8 cellular contexts compared by ENCODE assay signal in the genomic region with DNA sequence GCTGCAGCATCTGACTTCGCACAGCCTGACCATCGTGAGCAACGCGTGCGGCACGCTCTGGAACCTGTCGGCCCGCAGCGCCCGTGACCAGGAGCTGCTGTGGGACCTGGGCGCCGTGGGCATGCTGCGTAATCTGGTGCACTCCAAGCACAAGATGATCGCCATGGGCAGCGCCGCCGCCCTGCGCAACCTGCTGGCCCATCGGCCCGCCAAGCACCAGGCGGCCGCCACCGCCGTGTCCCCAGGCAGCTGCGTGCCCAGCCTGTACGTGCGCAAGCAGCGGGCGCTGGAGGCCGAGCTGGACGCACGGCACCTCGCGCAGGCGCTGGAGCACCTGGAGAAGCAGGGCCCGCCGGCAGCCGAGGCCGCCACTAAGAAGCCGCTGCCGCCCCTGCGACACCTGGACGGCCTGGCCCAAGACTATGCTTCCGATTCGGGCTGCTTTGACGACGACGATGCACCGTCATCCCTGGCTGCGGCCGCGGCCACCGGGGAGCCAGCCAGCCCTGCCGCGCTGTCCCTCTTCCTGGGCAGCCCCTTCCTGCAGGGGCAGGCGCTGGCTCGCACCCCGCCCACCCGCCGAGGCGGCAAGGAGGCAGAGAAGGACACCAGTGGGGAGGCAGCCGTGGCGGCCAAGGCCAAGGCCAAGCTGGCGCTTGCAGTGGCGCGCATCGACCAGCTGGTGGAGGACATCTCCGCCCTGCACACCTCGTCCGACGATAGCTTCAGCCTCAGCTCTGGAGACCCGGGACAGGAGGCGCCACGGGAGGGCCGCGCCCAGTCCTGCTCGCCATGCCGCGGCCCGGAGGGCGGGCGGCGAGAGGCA. TPM values are rescaled to one million over a fixed set of nuclear protein-coding genes. Genes with fewer than 3 reads are reported as not detected.
DNase-seq lines count a peak whose midpoint lies in the region; ATAC-seq, FAIRE-seq and TF ChIP-seq lines count a peak whose summit lies in the region.

No MANE protein-coding gene starts in this region.

- H3K27ac ChIP-seq in AG04450 (ENCODE audit: low read depth, low read length) (no peak overlapping the region), HepG2 (ENCODE audit: extremely low read length, insufficient read depth, low read length) (no peak overlapping the region), MM.1S (ENCODE audit: low read length) (no peak overlapping the region)

- H3K4me2 ChIP-seq in HepG2 (ENCODE audit: low read depth, low read length) = no peak overlapping the region
- H3K4me2 ChIP-seq in MM.1S (ENCODE audit: low read depth, low read length) = no peak overlapping the region

- no peaks in the 10 kb centered on the region for H3F3A ChIP-seq in MM.1S (ENCODE audit: insufficient read depth, low read length)

- in situ Hi-C loops in GM13976 (cut with MboI; ENCODE audit: low sequenced_read_pairs, unreplicated experiment) (no loop called here), HepG2 (cut with HindIII; ENCODE audit: extremely low pct_ligation_motif_present, low pct_unique_long_range_greater_than_20kb) (no loop called here)

- no peak for DNase-seq in AG04450 (ENCODE audit: low read depth, low spot score)
- no peak for DNase-seq in GM13976 (ENCODE audit: low spot score)
- peak; percentile 55 for DNase-seq in MCF 10A (ENCODE audit: unreplicated experiment)
- no peak for DNase-seq in HepG2 (ENCODE audit: low spot score)
- DNase-seq in GM12892 (ENCODE audit: insufficient read length) = no peak
- no peak for DNase-seq in MM.1S

- TF ChIP-seq POLR2A in HepG2 (IDR thresholded peaks at IDR 0.05; ENCODE audit: insufficient read depth in 1 of 2, low read depth in 2 of 2, low read length in 2 of 2) = no peak
- no peak for TF ChIP-seq POLR2A in GM12892 (IDR thresholded peaks at IDR 0.05; ENCODE audit: low read depth, low read length)

- no peaks in the 10 kb centered on the region for H3K9me3 Mint-ChIP-seq in MCF 10A (ENCODE audit: unreplicated experiment)
- H3K9me3 Mint-ChIP-seq in stimulated activated memory B cell treated with anti-CD40 and anti-IgM and Interleukin-4, amounts not matched to agents 10 μg/mL and 1 μg/mL and 100 μg/mL, for 72 hours = no peaks in the 10 kb centered on the region

- H3K9ac ChIP-seq in HepG2 (ENCODE audit: insufficient read depth, low read depth, low read length) (no peak overlapping the region), MM.1S (ENCODE audit: low read length) (no peak overlapping the region)

- H3K79me2 ChIP-seq in HepG2 (ENCODE audit: insufficient read depth, low read length) (no peaks in the 10 kb centered on the region), MM.1S (ENCODE audit: low read length) (no peaks in the 10 kb centered on the region)

- H3K4me3 ChIP-seq in AG04450 (ENCODE audit: low read depth, low read length) (no peak overlapping the region), HepG2 (replicated peaks in 1 of 3; ENCODE audit: insufficient read depth in 1 of 3, low read depth in 2 of 3, low read length in 3 of 3) (no peak overlapping the region), MM.1S (ENCODE audit: low read length) (no peak overlapping the region)

- H2AFZ ChIP-seq in HepG2 (ENCODE audit: low read length) = no peak overlapping the region
- no peak overlapping the region for H2AFZ ChIP-seq in MM.1S (ENCODE audit: low read length)

- H3K4me3 Mint-ChIP-seq in MCF 10A (ENCODE audit: unreplicated experiment) = no peak overlapping the region
- no peak overlapping the region for H3K4me3 Mint-ChIP-seq in stimulated activated memory B cell treated with anti-CD40 and anti-IgM and Interleukin-4, amounts not matched to agents 10 μg/mL and 1 μg/mL and 100 μg/mL, for 72 hours

- H3K36me3 ChIP-seq in HepG2 (replicated peaks in 1 of 2; ENCODE audit: control insufficient read depth in 1 of 2, insufficient read depth in 2 of 2, low read length in 2 of 2) (no peaks in the 10 kb centered on the region), MM.1S (replicated peaks; ENCODE audit: insufficient read depth, low read length) (no peaks in the 10 kb centered on the region)

- TF ChIP-seq EP300 in HepG2 (IDR thresholded peaks at IDR 0.05; ENCODE audit: low read depth in 2 of 2, low read length in 2 of 2) (no peak), HepG2 (CRISPR knock-in tag; IDR thresholded peaks at IDR 0.05; ENCODE audit: borderline replicate concordance) (no peak)

- H3K4me1 Mint-ChIP-seq in MCF 10A (ENCODE audit: insufficient read depth, unreplicated experiment) = no peaks in the 10 kb centered on the region
- H3K4me1 Mint-ChIP-seq in stimulated activated memory B cell treated with anti-CD40 and anti-IgM and Interleukin-4, amounts not matched to agents 10 μg/mL and 1 μg/mL and 100 μg/mL, for 72 hours = peaks cover 7% of the 10 kb centered on the region

- H3K4me1 ChIP-seq in HepG2 (ENCODE audit: insufficient read depth, low read length) (peaks cover 18% of the 10 kb centered on the region; the same call in 1 of the 2 replicates), MM.1S (ENCODE audit: low read length) (peaks cover 6% of the 10 kb centered on the region; the same call in 1 of the 2 replicates)

- no peak for TF ChIP-seq RAD21 in HepG2 (CRISPR knock-in tag; IDR thresholded peaks at IDR 0.05)

- H3K9me3 ChIP-seq in AG04450 (ENCODE audit: control insufficient read depth, insufficient read depth, low read length) (no peaks in the 10 kb centered on the region; the same call in 1 of the 2 replicates), HepG2 (ENCODE audit: low read length) (no peaks in the 10 kb centered on the region), MM.1S (replicated peaks; ENCODE audit: insufficient read depth, low read length) (no peaks in the 10 kb centered on the region)

- FAIRE-seq in HepG2 (lab: Jason Lieb, UNC) = no peak
- no peak for FAIRE-seq in GM12892 (lab: Jason Lieb, UNC)

- H3K9me2 ChIP-seq in MM.1S (replicated peaks; ENCODE audit: insufficient read depth, low read length) = no peaks in the 10 kb centered on the region

- POLR2A ChIA-PET in AG04450 (lab: Yijun Ruan, JAX) = no interaction called here
- POLR2A ChIA-PET in MCF 10A (lab: Yijun Ruan, JAX) = interaction anchor here (0.8 to 1.2 kb wide), 2 partner anchors 11 to 26 kb away, joined by 4 to 5 read pairs; no protein-coding TSS in a partner anchor
- POLR2A ChIA-PET in HepG2 (lab: Yijun Ruan, JAX) = interaction anchor here (0.6 to 1.6 kb wide), 2 partner anchors 12 to 523 kb away, joined by 4 to 5 read pairs; no protein-coding TSS in a partner anchor

- ATAC-seq in HepG2 (no peak), GM19023 (IDR thresholded peaks at IDR 0.05; ENCODE audit: unreplicated experiment) (no peak)
- no peak for ATAC-seq in stimulated activated memory B cell treated with anti-CD40 and anti-IgM and Interleukin-4, amounts not matched to agents 10 μg/mL and 1 μg/mL and 100 μg/mL, for 72 hours

- no peaks in the 10 kb centered on the region for H3K27me3 Mint-ChIP-seq in MCF 10A (ENCODE audit: insufficient read depth, unreplicated experiment)
- peaks cover 8% of the 10 kb centered on the region for H3K27me3 Mint-ChIP-seq in stimulated activated memory B cell treated with anti-CD40 and anti-IgM and Interleukin-4, amounts not matched to agents 10 μg/mL and 1 μg/mL and 100 μg/mL, for 72 hours

- H4K20me1 ChIP-seq in HepG2 (ENCODE audit: insufficient read depth, low read length) (no peaks in the 10 kb centered on the region; the same call in 1 of the 2 replicates), MM.1S (ENCODE audit: insufficient read depth, low read length) (no peaks in the 10 kb centered on the region; the same call in 1 of the 2 replicates)

- BruUV-seq in MCF 10A (replicated peaks; lab: Mats Ljungman, UMichigan) (no TSS peak), HepG2 (replicated peaks; lab: Mats Ljungman, UMichigan) (no TSS peak)

- TF ChIP-seq CTCF in AG04450 (IDR thresholded peaks at IDR 0.05; ENCODE audit: low read depth, low read length) (peak; percentile 52), GM13976 (IDR thresholded peaks at IDR 0.05; ENCODE audit: borderline replicate concordance, control extremely low read depth, extremely low read depth, insufficient read depth, missing control alignments) (peak; percentile 48), MCF 10A (IDR thresholded peaks at IDR 0.05; ENCODE audit: unreplicated experiment) (peak; percentile 33), HepG2 (CRISPR knock-in tag; IDR thresholded peaks at IDR 0.05) (no peak), MM.1S (IDR thresholded peaks at IDR 0.05; ENCODE audit: low read length) (no peak)

- H3K27ac Mint-ChIP-seq in MCF 10A (ENCODE audit: low read depth, unreplicated experiment) = no peak overlapping the region
- H3K27ac Mint-ChIP-seq in stimulated activated memory B cell treated with anti-CD40 and anti-IgM and Interleukin-4, amounts not matched to agents 10 μg/mL and 1 μg/mL and 100 μg/mL, for 72 hours = no peak overlapping the region

- CTCF ChIA-PET in AG04450 (lab: Charles Lee) (interaction anchor here (0.5 to 1.5 kb wide), 4 partner anchors 13 to 376 kb away, joined by 3 to 4 read pairs (median 3); no protein-coding TSS in a partner anchor), MCF 10A (lab: Yijun Ruan, JAX) (interaction anchor here (0.5 to 1.2 kb wide), 4 partner anchors 7 to 21 kb away, joined by 3 to 4 read pairs (median 3); no protein-coding TSS in a partner anchor), HepG2 (lab: Yijun Ruan, JAX; ENCODE audit: low intra/inter-chr PET ratio, low total read pairs) (no interaction called here)

- H3K27me3 ChIP-seq in AG04450 (ENCODE audit: control insufficient read depth, insufficient read depth, low read length) = peaks cover 26% of the 10 kb centered on the region
- no peaks in the 10 kb centered on the region for H3K27me3 ChIP-seq in HepG2 (ENCODE audit: control insufficient read depth in 1 of 2, insufficient read depth in 2 of 2, low read length in 2 of 2)
- peaks cover 22% of the 10 kb centered on the region for H3K27me3 ChIP-seq in MM.1S (replicated peaks; ENCODE audit: insufficient read depth, low read length)

- WGBS in HepG2 (ENCODE audit: low lambda C conversion rate) = 91% methylated on average over 32 of the region's 83 CpGs

- H3K36me3 Mint-ChIP-seq in MCF 10A (ENCODE audit: insufficient read depth, unreplicated experiment) = peaks cover 12% of the 10 kb centered on the region
- no peaks in the 10 kb centered on the region for H3K36me3 Mint-ChIP-seq in stimulated activated memory B cell treated with anti-CD40 and anti-IgM and Interleukin-4, amounts not matched to agents 10 μg/mL and 1 μg/mL and 100 μg/mL, for 72 hours

- intact Hi-C loops in MCF 10A (cut with micrococcal nuclease) (loop anchor here (2.0 kb wide), 1 partner anchor 47 kb away; a partner anchor contains a TSS), HepG2 (cut with micrococcal nuclease; ENCODE audit: unreplicated experiment) (no loop called here)

RNA-seq across cellular contexts. Expression of a gene that starts 13.6 kb away (rescaled TPM):
- 14.5 and 17.5 TPM in 2 replicates for polyA plus RNA-seq in AG04450 (2011; rRNA removed)
- 6.3 and 7.8 TPM in 2 replicates for polyA minus RNA-seq in AG04450 (2011; rRNA and poly(A)+ RNA removed)
- total RNA-seq in MCF 10A (2022) = 36.3 and 40.5 TPM in 2 replicates
- total RNA-seq in HepG2 (2016; rRNA removed; fragmentation: Illumina TruSeq; extraction: Trizol) = 32.3 and 32.4 TPM in 2 replicates
- 11.9 and 13.3 TPM in 2 replicates for total RNA-seq in HepG2 (2016; cell fraction: cytosol; rRNA removed; fragmentation: Illumina TruSeq; extraction: Trizol; ENCODE audit: low read depth)
- total RNA-seq in HepG2 (2016; cell fraction: insoluble cytoplasmic fraction; rRNA removed; fragmentation: Illumina TruSeq; extraction: Trizol) = 34.4 and 35.4 TPM in 2 replicates
- total RNA-seq in HepG2 (2016; cell fraction: membrane; rRNA removed; fragmentation: Illumina TruSeq; extraction: Trizol) = 33.2 and 36.2 TPM in 2 replicates
- 15.1 and 17.1 TPM in 2 replicates for total RNA-seq in HepG2 (2016; cell fraction: nucleus; rRNA removed; fragmentation: Illumina TruSeq; extraction: Trizol)
- polyA plus RNA-seq in HepG2 (2011; rRNA removed) = 14.2 and 19.5 TPM in 2 replicates
- polyA plus RNA-seq in HepG2 (2011; cell fraction: cytosol; rRNA removed) = 18.3 and 24.5 TPM in 2 replicates
- polyA plus RNA-seq in HepG2 (2011; cell fraction: nucleus; rRNA removed) = 33.5 and 34.3 TPM in 2 replicates
- 9.6 and 14.8 TPM in 2 replicates for polyA plus RNA-seq in HepG2 (2012)
- 11.7 and 15.7 TPM in 2 replicates for polyA plus RNA-seq in HepG2 (2016; cell fraction: cytosol; fragmentation: Illumina TruSeq; extraction: Trizol; ENCODE audit: low read depth)
- polyA plus RNA-seq in HepG2 (2016; cell fraction: insoluble cytoplasmic fraction; fragmentation: Illumina TruSeq; extraction: Trizol; ENCODE audit: low read depth) = 31.7 and 32.0 TPM in 2 replicates
- polyA plus RNA-seq in HepG2 (2016; cell fraction: membrane; fragmentation: Illumina TruSeq; extraction: Trizol; ENCODE audit: low read depth) = 25.3 and 26.3 TPM in 2 replicates
- polyA plus RNA-seq in HepG2 (2016; cell fraction: nucleus; fragmentation: Illumina TruSeq; extraction: Trizol; ENCODE audit: insufficient read depth, low read depth) = 30.3 and 33.5 TPM in 2 replicates
- 15.8 and 20.8 TPM in 2 replicates for polyA minus RNA-seq in HepG2 (2011; rRNA and poly(A)+ RNA removed; ENCODE audit: low replicate concordance)
- polyA minus RNA-seq in HepG2 (2011; cell fraction: cytosol; rRNA and poly(A)+ RNA removed) = 8.7 and 9.4 TPM in 2 replicates
- 13.3 and 13.6 TPM in 2 replicates for polyA minus RNA-seq in HepG2 (2011; cell fraction: nucleus; rRNA and poly(A)+ RNA removed)
- polyA plus RNA-seq in GM12892 (2012; ENCODE audit: missing spikeins) = 11.2 TPM

RNA-seq across cellular contexts. Expression of a gene that starts 15.5 kb away (rescaled TPM):
- polyA plus RNA-seq in AG04450 (2011; rRNA removed) = 0.09 and 0.17 TPM in 2 replicates
- 0.30 and 0.41 TPM in 2 replicates for polyA minus RNA-seq in AG04450 (2011; rRNA and poly(A)+ RNA removed)
- 0.15 and 0.23 TPM in 2 replicates for total RNA-seq in MCF 10A (2022)
- total RNA-seq in HepG2 (2016; rRNA removed; fragmentation: Illumina TruSeq; extraction: Trizol) = 0.22 TPM in 1 of 2 replicates, not detected in the other
- under 0.01 TPM in 1 of 2 replicates, not detected in the other for total RNA-seq in HepG2 (2016; cell fraction: cytosol; rRNA removed; fragmentation: Illumina TruSeq; extraction: Trizol; ENCODE audit: low read depth)
- 0.02 and 0.27 TPM in 2 replicates for total RNA-seq in HepG2 (2016; cell fraction: insoluble cytoplasmic fraction; rRNA removed; fragmentation: Illumina TruSeq; extraction: Trizol)
- total RNA-seq in HepG2 (2016; cell fraction: membrane; rRNA removed; fragmentation: Illumina TruSeq; extraction: Trizol) = 0.24 TPM in 1 of 2 replicates, not detected in the other
- 0.25 and 0.28 TPM in 2 replicates for total RNA-seq in HepG2 (2016; cell fraction: nucleus; rRNA removed; fragmentation: Illumina TruSeq; extraction: Trizol)
- 0.08 and 0.16 TPM in 2 replicates for polyA plus RNA-seq in HepG2 (2011; rRNA removed)
- polyA plus RNA-seq in HepG2 (2011; cell fraction: cytosol; rRNA removed) = 0.04 and 0.07 TPM in 2 replicates
- 0.37 and 0.61 TPM in 2 replicates for polyA plus RNA-seq in HepG2 (2011; cell fraction: nucleus; rRNA removed)
- 0.11 and 0.28 TPM in 2 replicates for polyA plus RNA-seq in HepG2 (2012)
- polyA plus RNA-seq in HepG2 (2016; cell fraction: cytosol; fragmentation: Illumina TruSeq; extraction: Trizol; ENCODE audit: low read depth) = not detected in 2 replicates
- polyA plus RNA-seq in HepG2 (2016; cell fraction: insoluble cytoplasmic fraction; fragmentation: Illumina TruSeq; extraction: Trizol; ENCODE audit: low read depth) = not detected in 2 replicates
- not detected in 2 replicates for polyA plus RNA-seq in HepG2 (2016; cell fraction: membrane; fragmentation: Illumina TruSeq; extraction: Trizol; ENCODE audit: low read depth)
- polyA plus RNA-seq in HepG2 (2016; cell fraction: nucleus; fragmentation: Illumina TruSeq; extraction: Trizol; ENCODE audit: insufficient read depth, low read depth) = 0.18 and 0.40 TPM in 2 replicates
- 0.40 and 0.77 TPM in 2 replicates for polyA minus RNA-seq in HepG2 (2011; rRNA and poly(A)+ RNA removed; ENCODE audit: low replicate concordance)
- 0.35 and 0.49 TPM in 2 replicates for polyA minus RNA-seq in HepG2 (2011; cell fraction: cytosol; rRNA and poly(A)+ RNA removed)
- 0.52 and 0.75 TPM in 2 replicates for polyA minus RNA-seq in HepG2 (2011; cell fraction: nucleus; rRNA and poly(A)+ RNA removed)
- polyA plus RNA-seq in GM12892 (2012; ENCODE audit: missing spikeins) = 0.23 TPM

RNA-seq across cellular contexts. Expression of a gene that starts 24.7 kb away (rescaled TPM):
- polyA plus RNA-seq in AG04450 (2011; rRNA removed) (0.40 TPM in 2 replicates), HepG2 (2011; rRNA removed) (2.7 and 3.1 TPM in 2 replicates)
- polyA minus RNA-seq in AG04450 (2011; rRNA and poly(A)+ RNA removed) = 0.48 and 0.55 TPM in 2 replicates
- total RNA-seq in MCF 10A (2022) (3.4 and 3.7 TPM in 2 replicates), HepG2 (2016; rRNA removed; fragmentation: Illumina TruSeq; extraction: Trizol) (0.52 and 2.0 TPM in 2 replicates)
- 0.91 and 1.2 TPM in 2 replicates for total RNA-seq in HepG2 (2016; cell fraction: cytosol; rRNA removed; fragmentation: Illumina TruSeq; extraction: Trizol; ENCODE audit: low read depth)
- total RNA-seq in HepG2 (2016; cell fraction: insoluble cytoplasmic fraction; rRNA removed; fragmentation: Illumina TruSeq; extraction: Trizol) = 1.1 and 1.5 TPM in 2 replicates
- total RNA-seq in HepG2 (2016; cell fraction: membrane; rRNA removed; fragmentation: Illumina TruSeq; extraction: Trizol) = 1.5 and 2.0 TPM in 2 replicates
- total RNA-seq in HepG2 (2016; cell fraction: nucleus; rRNA removed; fragmentation: Illumina TruSeq; extraction: Trizol) = 1.7 and 3.6 TPM in 2 replicates
- 0.73 and 1.2 TPM in 2 replicates for polyA plus RNA-seq in HepG2 (2011; cell fraction: cytosol; rRNA removed)
- polyA plus RNA-seq in HepG2 (2011; cell fraction: nucleus; rRNA removed) = 62.7 and 100 TPM in 2 replicates
- polyA plus RNA-seq in HepG2 (2012) = 2.9 and 3.0 TPM in 2 replicates
- polyA plus RNA-seq in HepG2 (2016; cell fraction: cytosol; fragmentation: Illumina TruSeq; extraction: Trizol; ENCODE audit: low read depth) = 0.60 and 0.88 TPM in 2 replicates
- polyA plus RNA-seq in HepG2 (2016; cell fraction: insoluble cytoplasmic fraction; fragmentation: Illumina TruSeq; extraction: Trizol; ENCODE audit: low read depth) = 0.61 and 1.1 TPM in 2 replicates
- 1.2 TPM in 2 replicates for polyA plus RNA-seq in HepG2 (2016; cell fraction: membrane; fragmentation: Illumina TruSeq; extraction: Trizol; ENCODE audit: low read depth)
- 11.8 and 12.9 TPM in 2 replicates for polyA plus RNA-seq in HepG2 (2016; cell fraction: nucleus; fragmentation: Illumina TruSeq; extraction: Trizol; ENCODE audit: insufficient read depth, low read depth)
- 0.84 and 1.6 TPM in 2 replicates for polyA minus RNA-seq in HepG2 (2011; rRNA and poly(A)+ RNA removed; ENCODE audit: low replicate concordance)
- polyA minus RNA-seq in HepG2 (2011; cell fraction: cytosol; rRNA and poly(A)+ RNA removed) = 0.88 and 1.6 TPM in 2 replicates
- polyA minus RNA-seq in HepG2 (2011; cell fraction: nucleus; rRNA and poly(A)+ RNA removed) = 1.7 and 4.6 TPM in 2 replicates
- polyA plus RNA-seq in GM12892 (2012; ENCODE audit: missing spikeins) = 1.00 TPM

RNA-seq across cellular contexts. Expression of a gene that starts 25.6 kb away (rescaled TPM):
- polyA plus RNA-seq in AG04450 (2011; rRNA removed) (0.84 and 1.1 TPM in 2 replicates), HepG2 (2011; rRNA removed) (10.0 and 17.3 TPM in 2 replicates)
- polyA minus RNA-seq in AG04450 (2011; rRNA and poly(A)+ RNA removed) = 1.1 and 2.5 TPM in 2 replicates
- total RNA-seq in MCF 10A (2022) (3.8 TPM in 2 replicates), HepG2 (2016; rRNA removed; fragmentation: Illumina TruSeq; extraction: Trizol) (15.6 and 28.8 TPM in 2 replicates)
- total RNA-seq in HepG2 (2016; cell fraction: cytosol; rRNA removed; fragmentation: Illumina TruSeq; extraction: Trizol; ENCODE audit: low read depth) = 21.2 and 31.3 TPM in 2 replicates
- 13.3 and 31.5 TPM in 2 replicates for total RNA-seq in HepG2 (2016; cell fraction: insoluble cytoplasmic fraction; rRNA removed; fragmentation: Illumina TruSeq; extraction: Trizol)
- total RNA-seq in HepG2 (2016; cell fraction: membrane; rRNA removed; fragmentation: Illumina TruSeq; extraction: Trizol) = 21.8 and 29.6 TPM in 2 replicates
- 22.0 and 24.7 TPM in 2 replicates for total RNA-seq in HepG2 (2016; cell fraction: nucleus; rRNA removed; fragmentation: Illumina TruSeq; extraction: Trizol)
- 10.9 and 13.3 TPM in 2 replicates for polyA plus RNA-seq in HepG2 (2011; cell fraction: cytosol; rRNA removed)
- 15.2 and 19.3 TPM in 2 replicates for polyA plus RNA-seq in HepG2 (2011; cell fraction: nucleus; rRNA removed)
- polyA plus RNA-seq in HepG2 (2012) = 31.7 and 32.2 TPM in 2 replicates
- 40.3 and 49.6 TPM in 2 replicates for polyA plus RNA-seq in HepG2 (2016; cell fraction: cytosol; fragmentation: Illumina TruSeq; extraction: Trizol; ENCODE audit: low read depth)
- polyA plus RNA-seq in HepG2 (2016; cell fraction: insoluble cytoplasmic fraction; fragmentation: Illumina TruSeq; extraction: Trizol; ENCODE audit: low read depth) = 23.2 and 29.9 TPM in 2 replicates
- 43.0 and 49.7 TPM in 2 replicates for polyA plus RNA-seq in HepG2 (2016; cell fraction: membrane; fragmentation: Illumina TruSeq; extraction: Trizol; ENCODE audit: low read depth)
- polyA plus RNA-seq in HepG2 (2016; cell fraction: nucleus; fragmentation: Illumina TruSeq; extraction: Trizol; ENCODE audit: insufficient read depth, low read depth) = 65.9 and 70.0 TPM in 2 replicates
- 7.1 and 14.8 TPM in 2 replicates for polyA minus RNA-seq in HepG2 (2011; rRNA and poly(A)+ RNA removed; ENCODE audit: low replicate concordance)
- polyA minus RNA-seq in HepG2 (2011; cell fraction: cytosol; rRNA and poly(A)+ RNA removed) = 12.4 and 14.4 TPM in 2 replicates
- 3.5 and 3.6 TPM in 2 replicates for polyA minus RNA-seq in HepG2 (2011; cell fraction: nucleus; rRNA and poly(A)+ RNA removed)
- polyA plus RNA-seq in GM12892 (2012; ENCODE audit: missing spikeins) = 0.45 TPM

RNA-seq across cellular contexts. Expression of a gene that starts 27.2 kb away (rescaled TPM):
- polyA plus RNA-seq in AG04450 (2011; rRNA removed) (596 and 980 TPM in 2 replicates), HepG2 (2011; rRNA removed) (1,411 and 1,504 TPM in 2 replicates)
- polyA minus RNA-seq in AG04450 (2011; rRNA and poly(A)+ RNA removed) = 440 and 566 TPM in 2 replicates
- total RNA-seq in MCF 10A (2022) (1,168 and 1,243 TPM in 2 replicates), HepG2 (2016; rRNA removed; fragmentation: Illumina TruSeq; extraction: Trizol) (695 and 780 TPM in 2 replicates)
- total RNA-seq in HepG2 (2016; cell fraction: cytosol; rRNA removed; fragmentation: Illumina TruSeq; extraction: Trizol; ENCODE audit: low read depth) = 693 and 734 TPM in 2 replicates
- 654 and 886 TPM in 2 replicates for total RNA-seq in HepG2 (2016; cell fraction: insoluble cytoplasmic fraction; rRNA removed; fragmentation: Illumina TruSeq; extraction: Trizol)
- 967 and 1,125 TPM in 2 replicates for total RNA-seq in HepG2 (2016; cell fraction: membrane; rRNA removed; fragmentation: Illumina TruSeq; extraction: Trizol)
- total RNA-seq in HepG2 (2016; cell fraction: nucleus; rRNA removed; fragmentation: Illumina TruSeq; extraction: Trizol) = 240 and 299 TPM in 2 replicates
- polyA plus RNA-seq in HepG2 (2011; cell fraction: cytosol; rRNA removed) = 2,214 and 3,196 TPM in 2 replicates
- polyA plus RNA-seq in HepG2 (2011; cell fraction: nucleus; rRNA removed) = 923 and 1,023 TPM in 2 replicates
- polyA plus RNA-seq in HepG2 (2012) = 1,504 and 2,202 TPM in 2 replicates
- polyA plus RNA-seq in HepG2 (2016; cell fraction: cytosol; fragmentation: Illumina TruSeq; extraction: Trizol; ENCODE audit: low read depth) = 1,868 and 2,054 TPM in 2 replicates
- 1,628 and 1,692 TPM in 2 replicates for polyA plus RNA-seq in HepG2 (2016; cell fraction: insoluble cytoplasmic fraction; fragmentation: Illumina TruSeq; extraction: Trizol; ENCODE audit: low read depth)
- polyA plus RNA-seq in HepG2 (2016; cell fraction: membrane; fragmentation: Illumina TruSeq; extraction: Trizol; ENCODE audit: low read depth) = 2,328 and 2,419 TPM in 2 replicates
- polyA plus RNA-seq in HepG2 (2016; cell fraction: nucleus; fragmentation: Illumina TruSeq; extraction: Trizol; ENCODE audit: insufficient read depth, low read depth) = 895 and 898 TPM in 2 replicates
- 538 and 916 TPM in 2 replicates for polyA minus RNA-seq in HepG2 (2011; rRNA and poly(A)+ RNA removed; ENCODE audit: low replicate concordance)
- polyA minus RNA-seq in HepG2 (2011; cell fraction: cytosol; rRNA and poly(A)+ RNA removed) = 647 and 682 TPM in 2 replicates
- polyA minus RNA-seq in HepG2 (2011; cell fraction: nucleus; rRNA and poly(A)+ RNA removed) = 109 and 140 TPM in 2 replicates
- 1,490 TPM for polyA plus RNA-seq in GM12892 (2012; ENCODE audit: missing spikeins)

Comparison
In these comparisons a context has a peak if more than half of its experiments do, and no peak if none do; other contexts are left out.
1. CTCF ChIP-seq: peak in AG04450 (single experiment), GM13976 (single experiment) and MCF 10A (single experiment); none in HepG2 (single experiment) and MM.1S (single experiment).